In genomic region chrX:125439194-125439849, GRCh38 we compare ENCODE assay signal across 17 cellular contexts.
DNase-seq lines count a peak whose midpoint lies in the region; ATAC-seq and TF ChIP-seq lines count a peak whose summit lies in the region.
"Had no signal": no experiment of that assay in that cellular context is flagged by ENCODE, and none has a peak within 500 bp of the region (broad histone marks: within the 10 kb centered on the region; RNA-seq: fewer than 3 reads in every experiment).

No MANE protein-coding gene starts in this region.

- no peak overlapping the region for H3K9ac ChIP-seq in mammary epithelial cell (ENCODE audit: insufficient read depth, low read length)
- H3K9ac ChIP-seq: BLaER1 had no signal

- no peak overlapping the region for H3K27ac Mint-ChIP-seq in MCF 10A (ENCODE audit: low read depth, unreplicated experiment)
- H3K27ac Mint-ChIP-seq in stimulated activated effector memory CD8-positive, alpha-beta T cell treated with anti-CD3 and anti-CD28 coated beads, Interleukin-12 subunit alpha, Interleukin-12 subunit beta, amount 100 ng/mL, for 72 hours = no peak overlapping the region

- H3K27me3 Mint-ChIP-seq in MCF 10A (ENCODE audit: insufficient read depth, unreplicated experiment) = no peaks in the 10 kb centered on the region

- no peak overlapping the region for H3K4me2 ChIP-seq in mammary epithelial cell (ENCODE audit: insufficient read depth, low read depth, low read length)
- H3K4me2 ChIP-seq: BLaER1 had no signal

- peaks cover 3% of the 10 kb centered on the region for H3K9me3 ChIP-seq in mammary epithelial cell (replicated peaks; ENCODE audit: insufficient read depth, low read length)
- H3K9me3 ChIP-seq: BLaER1, HAP-1, MG63 had no signal

- H3K27ac ChIP-seq in mammary epithelial cell (ENCODE audit: insufficient read depth, low read depth, low read length) = no peak overlapping the region
- H3K27ac ChIP-seq: BLaER1 had no signal

- H3K79me2 ChIP-seq in mammary epithelial cell (ENCODE audit: insufficient read depth, low read length) = no peaks in the 10 kb centered on the region

- intact Hi-C loops in MCF 10A (cut with micrococcal nuclease) (loop anchor here (2.0 to 10.0 kb wide), 2 partner anchors 1033 to 1305 kb away; no protein-coding TSS in a partner anchor), mammary epithelial cell (cut with micrococcal nuclease) (no loop called here)

- CTCF ChIA-PET in MCF 10A (lab: Yijun Ruan, JAX) = interaction anchor here (0.6 to 0.8 kb wide), 2 partner anchors 195 to 388 kb away, joined by 3 to 6 read pairs; no protein-coding TSS in a partner anchor
- CTCF ChIA-PET in mammary epithelial cell (lab: Charles Lee; ENCODE audit: low non-redundant PET) = no interaction called here

- POLR2A ChIA-PET in MCF 10A (lab: Yijun Ruan, JAX) = no interaction called here

- H3K36me3 ChIP-seq in mammary epithelial cell (ENCODE audit: insufficient read depth, low read length) = no peaks in the 10 kb centered on the region
- H3K36me3 ChIP-seq: BLaER1, HAP-1, MG63 had no signal

- dilution Hi-C loops in mammary epithelial cell (cut with HindIII; ENCODE audit: low sequenced_read_pairs) = no loop called here

- no peak overlapping the region for H3K4me3 ChIP-seq in mammary epithelial cell (replicated peaks in 1 of 3; ENCODE audit: insufficient read depth in 1 of 3, low read depth in 2 of 3, low read length in 3 of 3)
- H3K4me3 ChIP-seq in fibroblast of pulmonary artery (replicated peaks; ENCODE audit: low read depth, low read length) = no peak overlapping the region
- H3K4me3 ChIP-seq: BLaER1, HAP-1, MG63 had no signal

- H3K4me1 Mint-ChIP-seq in MCF 10A (ENCODE audit: insufficient read depth, unreplicated experiment) = no peaks in the 10 kb centered on the region
- no peaks in the 10 kb centered on the region for H3K4me1 Mint-ChIP-seq in stimulated activated effector memory CD8-positive, alpha-beta T cell treated with anti-CD3 and anti-CD28 coated beads, Interleukin-12 subunit alpha, Interleukin-12 subunit beta, amount 100 ng/mL, for 72 hours

- in situ Hi-C loops in mammary epithelial cell (cut with MboI; ENCODE audit: low sequenced_read_pairs in 2 of 2) = no loop called here

- WGBS in mammary epithelial cell (ENCODE audit: low coverage, missing lambda C conversion rate) = 82% methylated on average over 3 of the region's 3 CpGs

- no peaks in the 10 kb centered on the region for H3K36me3 Mint-ChIP-seq in MCF 10A (ENCODE audit: insufficient read depth, unreplicated experiment)
- no peaks in the 10 kb centered on the region for H3K36me3 Mint-ChIP-seq in stimulated activated effector memory CD8-positive, alpha-beta T cell treated with anti-CD3 and anti-CD28 coated beads, Interleukin-12 subunit alpha, Interleukin-12 subunit beta, amount 100 ng/mL, for 72 hours

- BruUV-seq in MCF 10A (replicated peaks; lab: Mats Ljungman, UMichigan) (no TSS peak), mammary epithelial cell (replicated peaks; lab: Mats Ljungman, UMichigan) (no TSS peak)

- no peaks in the 10 kb centered on the region for H4K20me1 ChIP-seq in mammary epithelial cell (ENCODE audit: insufficient read depth, low read length)
- H4K20me1 ChIP-seq: BLaER1 had no signal

- H3K4me3 Mint-ChIP-seq in MCF 10A (ENCODE audit: unreplicated experiment) = no peak overlapping the region
- no peak overlapping the region for H3K4me3 Mint-ChIP-seq in stimulated activated effector memory CD8-positive, alpha-beta T cell treated with anti-CD3 and anti-CD28 coated beads, Interleukin-12 subunit alpha, Interleukin-12 subunit beta, amount 100 ng/mL, for 72 hours

- DNase-seq in MCF 10A (ENCODE audit: unreplicated experiment) = peak; percentile 1
- no peak for DNase-seq in mammary epithelial cell
- DNase-seq in UCSD-AML1 (lab: John Stamatoyannopoulos, UW; ENCODE audit: unreplicated experiment) = peak; percentile 35
- peak; percentile 0 for DNase-seq in fibroblast of pulmonary artery (ENCODE audit: low read depth)
- no peak for DNase-seq in stimulated activated effector memory CD8-positive, alpha-beta T cell treated with anti-CD3 and anti-CD28 coated beads, Interleukin-12 subunit alpha, Interleukin-12 subunit beta, amount 100 ng/mL, for 72 hours (ENCODE audit: low spot score in 2 of 2)
- DNase-seq: KG1, MG63, NCI-H1092, NCI-H146, NCI-H2081 treated with DMSO at 0.1 percent for 48 hours, NCI-H510A treated with DMSO at 0.1 percent for 48 hours, SHP77 had no signal

- H3K9me3 Mint-ChIP-seq in MCF 10A (ENCODE audit: unreplicated experiment) = peaks cover 7% of the 10 kb centered on the region
- no peaks in the 10 kb centered on the region for H3K9me3 Mint-ChIP-seq in stimulated activated effector memory CD8-positive, alpha-beta T cell treated with anti-CD3 and anti-CD28 coated beads, Interleukin-12 subunit alpha, Interleukin-12 subunit beta, amount 100 ng/mL, for 72 hours

- H3K4me1 ChIP-seq in mammary epithelial cell (ENCODE audit: insufficient read depth, low read length) = no peaks in the 10 kb centered on the region
- H3K4me1 ChIP-seq: BLaER1, HAP-1 had no signal

- no peaks in the 10 kb centered on the region for H3K27me3 ChIP-seq in mammary epithelial cell (ENCODE audit: insufficient read depth, low read length)
- H3K27me3 ChIP-seq: MG63 had no signal

- ATAC-seq in stimulated activated effector memory CD8-positive, alpha-beta T cell treated with anti-CD3 and anti-CD28 coated beads, Interleukin-12 subunit alpha, Interleukin-12 subunit beta, amount 100 ng/mL, for 72 hours = no peak
- no peak for ATAC-seq in GM19395 (IDR thresholded peaks at IDR 0.05; ENCODE audit: unreplicated experiment)
- no peak for ATAC-seq in GM18867 (IDR thresholded peaks at IDR 0.05; ENCODE audit: unreplicated experiment)
- ATAC-seq in HG02840 (IDR thresholded peaks at IDR 0.05; ENCODE audit: low FRiP score, unreplicated experiment) = no peak

- no peak overlapping the region for H2AFZ ChIP-seq in mammary epithelial cell (ENCODE audit: low read depth, low read length)

- TF ChIP-seq CTCF in MCF 10A (IDR thresholded peaks at IDR 0.05; ENCODE audit: unreplicated experiment) (no peak), mammary epithelial cell (conservative IDR thresholded peaks at IDR 0.05 in 1 of 2, IDR thresholded peaks at IDR 0.05 in 1 of 2; ENCODE audit: extremely low read depth in 1 of 2, insufficient read depth in 1 of 2, low read depth in 1 of 2, low read length in 2 of 2) (peak in 1 of 2 donors; percentile 12), fibroblast of pulmonary artery (IDR thresholded peaks at IDR 0.05; ENCODE audit: low read length, missing control alignments) (no peak)

Comparison
In these comparisons a context has a peak if more than half of its experiments do, and no peak if none do; other contexts are left out.
1. DNase-seq: peak in MCF 10A (single experiment), UCSD-AML1 (single experiment) and fibroblast of pulmonary artery (single experiment); none in mammary epithelial cell (single experiment) and stimulated activated effector memory CD8-positive, alpha-beta T cell treated with anti-CD3 and anti-CD28 coated beads, Interleukin-12 subunit alpha, Interleukin-12 subunit beta, amount 100 ng/mL, for 72 hours (0 of 2).